ENCODE assay signal across 8 cellular contexts in the genomic region with DNA sequence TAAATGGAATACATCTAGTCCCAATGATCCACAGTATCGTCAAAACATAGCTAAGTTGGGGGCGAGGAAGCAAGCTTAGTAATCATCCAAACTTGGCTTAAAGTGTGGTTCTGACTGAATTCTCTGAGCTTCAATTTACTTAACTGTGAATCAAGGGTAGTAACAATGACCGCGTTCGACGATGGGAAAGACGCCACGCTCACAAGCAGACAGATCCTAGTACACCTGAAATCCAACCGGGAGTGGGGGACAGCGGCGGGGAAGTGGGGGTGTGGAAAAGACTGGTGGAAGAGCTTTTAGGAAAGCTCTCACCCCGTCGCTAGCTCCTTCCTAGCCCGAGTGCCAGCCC. TPM values are rescaled to one million over a fixed set of nuclear protein-coding genes. Genes with fewer than 3 reads are reported as not detected.
DNase-seq lines count a peak whose midpoint lies in the region; ATAC-seq, FAIRE-seq and TF ChIP-seq lines count a peak whose summit lies in the region.

No MANE protein-coding gene starts in this region.

- TF ChIP-seq CTCF in AG04450 (IDR thresholded peaks at IDR 0.05; ENCODE audit: low read depth, low read length) = no peak
- TF ChIP-seq CTCF in Panc1 (IDR thresholded peaks at IDR 0.05) = no peak
- no peak for TF ChIP-seq CTCF in pancreas (IDR thresholded peaks at IDR 0.05)

- H3K27ac ChIP-seq in AG04450 (ENCODE audit: low read depth, low read length) (peak overlapping the region; percentile 82), Panc1 (ENCODE audit: low read length) (peak overlapping the region; percentile 94), epithelial cell of prostate (peak overlapping the region; percentile 79), pancreas (peak overlapping the region; percentile 25 to 86 (median 76))

- H3K36me3 ChIP-seq in Panc1 (ENCODE audit: control insufficient read depth, insufficient read depth, low read length) = peaks cover 3% of the 10 kb centered on the region; the same call in 1 of the 2 replicates
- H3K36me3 ChIP-seq in pancreas = no peaks in the 10 kb centered on the region

- peak overlapping the region; percentile 92 for H3K4me3 ChIP-seq in AG04450 (ENCODE audit: low read depth, low read length)
- peak overlapping the region; percentile 66 to 95 for H3K4me3 ChIP-seq in Panc1 (ENCODE audit: low read depth in 2 of 2, low read length in 2 of 2)
- peak overlapping the region; percentile 43 to 84 (median 56) for H3K4me3 ChIP-seq in pancreas

- 0% methylated on average over 14 of the region's 14 CpGs for WGBS in pancreas, 2 donors

- ATAC-seq in GM19397 (IDR thresholded peaks at IDR 0.05; ENCODE audit: unreplicated experiment) (peak; percentile 14), Panc1 (no peak), pancreas (peak in 2 of 4 donors; percentile 52 to 58), sciatic nerve (no peak), HG02885 (IDR thresholded peaks at IDR 0.05; ENCODE audit: poor library complexity, unreplicated experiment) (no peak)

- DNase-seq in AG04450 (ENCODE audit: low read depth, low spot score) (no peak), Panc1 (ENCODE audit: low read depth, low spot score) (no peak), epithelial cell of prostate (ENCODE audit: low read depth, low spot score) (no peak), pancreas (peak in 1 of 6 donors; percentile 39), sciatic nerve (ENCODE audit: low spot score) (no peak), HuH-7.5 (ENCODE audit: low spot score) (no peak)

- no peaks in the 10 kb centered on the region; the same call in 1 of the 2 replicates for H3K4me1 ChIP-seq in Panc1 (ENCODE audit: control insufficient read depth, insufficient read depth, low read length)
- peaks cover 0 to 20% (median 3%) of the 10 kb centered on the region in 3 donors for H3K4me1 ChIP-seq in pancreas

- CTCF ChIA-PET in AG04450 (lab: Charles Lee) = interaction anchor here (0.6 to 1.5 kb wide), 4 partner anchors 8 to 541 kb away, joined by 3 to 8 read pairs (median 4); no protein-coding TSS in a partner anchor
- CTCF ChIA-PET in Panc1 (lab: Charles Lee) = no interaction called here

- H3K27me3 ChIP-seq in AG04450 (ENCODE audit: control insufficient read depth, insufficient read depth, low read length) (no peaks in the 10 kb centered on the region), Panc1 (ENCODE audit: control insufficient read depth, insufficient read depth, low read length) (no peaks in the 10 kb centered on the region), pancreas (no peaks in the 10 kb centered on the region)

- intact Hi-C loops in Panc1 (cut with micrococcal nuclease; ENCODE audit: unreplicated experiment) (no loop called here), pancreas (cut with DNase I) (no loop called here), sciatic nerve (cut with DNase I) (no loop called here)

- in situ Hi-C loops in Panc1 (cut with HindIII; ENCODE audit: low pct_unique_long_range_greater_than_20kb, low sequenced_read_pairs) = no loop called here

- H3K9me3 ChIP-seq in AG04450 (ENCODE audit: control insufficient read depth, insufficient read depth, low read length) (no peaks in the 10 kb centered on the region), Panc1 (ENCODE audit: control insufficient read depth, insufficient read depth, low read depth, low read length) (no peaks in the 10 kb centered on the region), pancreas (no peaks in the 10 kb centered on the region)

- POLR2A ChIA-PET in AG04450 (lab: Yijun Ruan, JAX) = no interaction called here
- POLR2A ChIA-PET in Panc1 (lab: Charles Lee) = no interaction called here

- TSS peak; percentile 77 for BruUV-seq in Panc1 (replicated peaks; lab: Mats Ljungman, UMichigan)

- no peak for FAIRE-seq in pancreas (lab: Jason Lieb, UNC)

RNA-seq across cellular contexts. Expression of a gene that starts 0.4 kb away (rescaled TPM):
- polyA plus RNA-seq in AG04450 (2011; rRNA removed) (32.6 and 42.5 TPM in 2 replicates), pancreas (10 to 100 TPM; 29.0 to 35.6 TPM)
- 7.4 and 9.6 TPM in 2 replicates for polyA minus RNA-seq in AG04450 (2011; rRNA and poly(A)+ RNA removed)
- total RNA-seq in Panc1 (2021; ENCODE audit: unreplicated experiment) (33.2 TPM), pancreas (10 to 100 TPM; 16.1 to 23.2 (median 20.6) TPM), sciatic nerve (29.2 TPM)
- 45.2 TPM for polyA plus RNA-seq in Panc1 (2012; ENCODE audit: insufficient read length)

RNA-seq across cellular contexts. Expression of a gene that starts 57.8 kb away (rescaled TPM):
- polyA plus RNA-seq in AG04450 (2011; rRNA removed) (21.9 and 29.2 TPM in 2 replicates), pancreas (1 to 10 TPM; 5.0 to 7.0 TPM)
- 8.5 and 19.4 TPM in 2 replicates for polyA minus RNA-seq in AG04450 (2011; rRNA and poly(A)+ RNA removed)
- total RNA-seq in Panc1 (2021; ENCODE audit: unreplicated experiment) (13.6 TPM), pancreas (10 to 100 TPM in 5 of 6 donors, 1 to 10 TPM in 1; 7.5 to 20.5 (median 13.4) TPM), sciatic nerve (40.3 TPM)
- 6.0 TPM for polyA plus RNA-seq in Panc1 (2012; ENCODE audit: insufficient read length)
